ENCODE assay signal across 7 cellular contexts in the genomic region with DNA sequence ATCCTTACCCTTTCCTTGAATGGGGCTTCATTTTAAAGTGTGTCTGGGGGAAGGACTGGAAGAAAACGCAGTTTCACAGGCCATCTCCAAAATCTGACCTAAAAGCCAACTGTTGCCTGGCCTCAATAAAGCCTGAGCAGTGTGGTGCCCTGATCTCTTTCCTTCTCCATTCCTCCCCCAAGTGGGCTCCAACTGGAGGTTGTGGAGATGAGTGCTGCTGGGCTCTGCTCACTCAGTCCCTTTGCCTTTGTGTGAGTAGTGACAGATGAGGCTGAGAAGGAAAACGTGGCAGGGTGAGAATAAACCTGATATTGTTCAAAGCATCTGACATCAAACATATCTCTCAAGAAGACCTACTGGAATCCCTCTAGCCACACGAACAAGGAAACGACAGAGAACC.
A peak's percentile ranks its signal among the peaks of the same experiment; 100 is the strongest.
DNase-seq lines count a peak whose midpoint lies in the region; ATAC-seq, FAIRE-seq and TF ChIP-seq lines count a peak whose summit lies in the region.
"Not testable (repeated sequence)": the region's sequence is repeated elsewhere in the genome, so short reads cannot be mapped to it uniquely, and the experiment has no call there.

No MANE protein-coding gene starts in this region.

- SMC1A ChIA-PET in GM12878 (lab: Charles Lee; ENCODE audit: uncharacterized antibody, unreplicated experiment): not testable (repeated sequence)

- not testable (repeated sequence) for H3K9me3 Mint-ChIP-seq in stimulated activated naive CD8-positive, alpha-beta T cell treated with anti-CD3 and anti-CD28 coated beads, Interleukin-15, amount 100 ng/mL, for 72 hours

- H3K9ac ChIP-seq in GM12878 (ENCODE audit: control insufficient read depth, insufficient read depth, low read length): not testable (repeated sequence)

- POLR2A ChIA-PET in PC-9 (lab: Charles Lee; ENCODE audit: unreplicated experiment); GM12878 (lab: Charles Lee): not testable (repeated sequence)

- H3K27me3 Mint-ChIP-seq in stimulated activated naive CD8-positive, alpha-beta T cell treated with anti-CD3 and anti-CD28 coated beads, Interleukin-15, amount 100 ng/mL, for 72 hours: not testable (repeated sequence)

- not testable (repeated sequence) for FAIRE-seq in GM12878 (lab: Jason Lieb, UNC)

- not testable (repeated sequence) for DNase-seq in PC-9; GM12878 (ENCODE audit: low read depth, low spot score); Right ventricle myocardium superior; right cardiac atrium; right lobe of liver; psoas muscle; stimulated activated naive CD8-positive, alpha-beta T cell treated with anti-CD3 and anti-CD28 coated beads, Interleukin-15, amount 100 ng/mL, for 72 hours

- not testable (repeated sequence) for TF ChIP-seq POLR2A in GM12878 (IDR thresholded peaks at IDR 0.05; ENCODE audit: low read depth, low read length); right lobe of liver (IDR thresholded peaks at IDR 0.05)

- ATAC-seq in GM12878 (peak; percentile 14; the same call in 2 of the 3 replicates), Right ventricle myocardium superior (ENCODE audit: poor library complexity) (peak; percentile 76), right cardiac atrium (peak; percentile 58 to 64), right lobe of liver (peak; percentile 21 to 41 (median 34)), psoas muscle (peak; percentile 46 to 72 (median 62))
- peak; percentile 13 for ATAC-seq in stimulated activated naive CD8-positive, alpha-beta T cell treated with anti-CD3 and anti-CD28 coated beads, Interleukin-15, amount 100 ng/mL, for 72 hours

- H3K27ac ChIP-seq in PC-9; GM12878 (ENCODE audit: control insufficient read depth, insufficient read depth); right cardiac atrium (ENCODE audit: low read length); right lobe of liver; psoas muscle: not testable (repeated sequence)

- H3K27ac Mint-ChIP-seq in stimulated activated naive CD8-positive, alpha-beta T cell treated with anti-CD3 and anti-CD28 coated beads, Interleukin-15, amount 100 ng/mL, for 72 hours: not testable (repeated sequence)

- intact Hi-C loops in PC-9 (cut with micrococcal nuclease; ENCODE audit: unreplicated experiment); GM12878 (cut with micrococcal nuclease; ENCODE audit: unreplicated experiment); Right ventricle myocardium superior (cut with DNase I); right cardiac atrium (cut with DNase I); right lobe of liver (cut with DNase I); psoas muscle (cut with DNase I): not testable (repeated sequence)

- H3K4me3 Mint-ChIP-seq in stimulated activated naive CD8-positive, alpha-beta T cell treated with anti-CD3 and anti-CD28 coated beads, Interleukin-15, amount 100 ng/mL, for 72 hours: not testable (repeated sequence)

- not testable (repeated sequence) for H3F3A ChIP-seq in PC-9 (ENCODE audit: insufficient read depth, low read depth)

- RAD21 ChIA-PET in GM12878 (lab: Charles Lee; ENCODE audit: unreplicated experiment): not testable (repeated sequence)

- H3K9me3 ChIP-seq in PC-9 (ENCODE audit: insufficient read depth, low read depth); GM12878 (replicated peaks; ENCODE audit: control insufficient read depth, insufficient read depth, low read length); right cardiac atrium (ENCODE audit: control insufficient read depth, low read length); right lobe of liver; psoas muscle: not testable (repeated sequence)

- no CpG with 5 or more reads among the region's 4 CpGs for WGBS in GM12878 (ENCODE audit: insufficient coverage, insufficient replicate concordance, low lambda C conversion rate, missing lambda C conversion rate)
- no CpG with 5 or more reads among the region's 4 CpGs for WGBS in right cardiac atrium
- no CpG with 5 or more reads among the region's 4 CpGs for WGBS in right lobe of liver (ENCODE audit: insufficient coverage, low coverage, low lambda C conversion rate, missing lambda C conversion rate)
- WGBS in psoas muscle, 3 donors: no CpG with 5 or more reads among the region's 4 CpGs

- H3K79me2 ChIP-seq in PC-9 (ENCODE audit: low read depth); GM12878 (ENCODE audit: control insufficient read depth, insufficient read depth, low read length): not testable (repeated sequence)

- not testable (repeated sequence) for TF ChIP-seq CTCF in PC-9 (conservative IDR thresholded peaks at IDR 0.05); GM12878 (IDR thresholded peaks at IDR 0.05 in 2 of 3, conservative IDR thresholded peaks at IDR 0.05 in 1 of 3; ENCODE audit: control insufficient read depth in 2 of 3, extremely low read depth in 1 of 3, insufficient read depth in 1 of 3, low read depth in 3 of 3, low read length in 3 of 3); right lobe of liver (IDR thresholded peaks at IDR 0.05); psoas muscle (IDR thresholded peaks at IDR 0.05)

- in situ Hi-C loops in GM12878 (cut with MboI): not testable (repeated sequence)

- H4K20me1 ChIP-seq in PC-9 (ENCODE audit: insufficient read depth); GM12878 (ENCODE audit: control insufficient read depth, insufficient read depth): not testable (repeated sequence)

- BruUV-seq in PC-9 (replicated peaks; lab: Mats Ljungman, UMichigan): TSS peak; percentile 23
- BruUV-seq in GM12878 (replicated peaks; lab: Mats Ljungman, UMichigan): not testable (repeated sequence)

- not testable (repeated sequence) for H3K4me1 ChIP-seq in PC-9 (replicated peaks; ENCODE audit: insufficient read depth); GM12878 (ENCODE audit: control insufficient read depth, insufficient read depth, low read length); right cardiac atrium (ENCODE audit: control insufficient read depth, insufficient read depth, low read length); right lobe of liver; psoas muscle

- H3K4me1 Mint-ChIP-seq in stimulated activated naive CD8-positive, alpha-beta T cell treated with anti-CD3 and anti-CD28 coated beads, Interleukin-15, amount 100 ng/mL, for 72 hours: not testable (repeated sequence)

- not testable (repeated sequence) for H3K4me2 ChIP-seq in PC-9; GM12878 (ENCODE audit: control insufficient read depth, insufficient read depth)

- not testable (repeated sequence) for H3K9me2 ChIP-seq in PC-9 (ENCODE audit: insufficient read depth)

- not testable (repeated sequence) for H3K27me3 ChIP-seq in PC-9 (ENCODE audit: insufficient read depth, low read depth); GM12878 (replicated peaks in 1 of 2; ENCODE audit: control insufficient read depth in 2 of 2, insufficient read depth in 2 of 2, low read length in 1 of 2); right cardiac atrium (ENCODE audit: control insufficient read depth, insufficient read depth); right lobe of liver; psoas muscle (ENCODE audit: insufficient read depth in 3 of 3, low read length in 2 of 3)

- not testable (repeated sequence) for H2AFZ ChIP-seq in PC-9; GM12878 (ENCODE audit: control insufficient read depth, low read depth, low read length)

- CTCF ChIA-PET in PC-9 (lab: Charles Lee); GM12878 (lab: Yijun Ruan, JAX): not testable (repeated sequence)

- TF ChIP-seq EP300 in GM12878 (IDR thresholded peaks at IDR 0.05; ENCODE audit: borderline replicate concordance in 1 of 2, control insufficient read depth in 1 of 2, low read depth in 2 of 2, low read length in 2 of 2): not testable (repeated sequence)

- not testable (repeated sequence) for TF ChIP-seq RAD21 in GM12878 (IDR thresholded peaks at IDR 0.05; ENCODE audit: insufficient read depth, low read depth, low read length)

- not testable (repeated sequence) for H3K4me3 ChIP-seq in PC-9; GM12878; right cardiac atrium (ENCODE audit: low read length); right lobe of liver; psoas muscle

- H3K36me3 ChIP-seq in PC-9 (ENCODE audit: low read depth); GM12878 (ENCODE audit: control insufficient read depth in 2 of 2, insufficient read depth in 2 of 2, low read length in 1 of 2); right lobe of liver; psoas muscle (ENCODE audit: insufficient read depth in 1 of 2, low read depth in 1 of 2): not testable (repeated sequence)

Comparison
In these comparisons a context has a peak if more than half of its experiments do, and no peak if none do; other contexts are left out.
1. ATAC-seq: peak in every context shown above with its lines; median percentile 76 in Right ventricle myocardium superior; 62 in psoas muscle; 61 in right cardiac atrium; 34 in right lobe of liver; 14 in GM12878; 13 in stimulated activated naive CD8-positive, alpha-beta T cell treated with anti-CD3 and anti-CD28 coated beads, Interleukin-15, amount 100 ng/mL, for 72 hours.